Comparison of ENCODE assay signal across 19 cellular contexts in genomic region chr9:104078596-104078995, GRCh38. TPM values are rescaled to one million over a fixed set of nuclear protein-coding genes. Genes with fewer than 3 reads are reported as not detected.
DNase-seq lines count a peak whose midpoint lies in the region; ATAC-seq and TF ChIP-seq lines count a peak whose summit lies in the region.
"Had no signal": no experiment of that assay in that cellular context is flagged by ENCODE, and none has a peak within 500 bp of the region (broad histone marks: within the 10 kb centered on the region; RNA-seq: fewer than 3 reads in every experiment).

No MANE protein-coding gene starts in this region.

- no peaks in the 10 kb centered on the region for H3K36me3 ChIP-seq in Caco-2 (ENCODE audit: control insufficient read depth, insufficient read depth, low read length)
- H3K36me3 ChIP-seq in CD8-positive, alpha-beta T cell (ENCODE audit: insufficient read depth, low read length): no peaks in the 10 kb centered on the region
- H3K36me3 ChIP-seq in right atrium auricular region: no peaks in the 10 kb centered on the region
- H3K36me3 ChIP-seq: BLaER1 treated with 17β-estradiol and CSF1 and Interleukin-3, amounts not matched to agents 10 nM and 100 nM had no signal

- intact Hi-C loops in Caco-2 (cut with micrococcal nuclease; ENCODE audit: unreplicated experiment): loop anchor here (1.0 kb wide), 2 partner anchors 16 to 622 kb away; partner anchors contain the start of gene SMC2
- intact Hi-C loops in CD8-positive, alpha-beta T cell (cut with DNase I, micrococcal nuclease): no loop called here
- intact Hi-C loops in activated CD4-positive, alpha-beta memory T cell treated with anti-CD3 and anti-CD28 coated beads for 36 hours (cut with micrococcal nuclease): no loop called here

- no peaks in the 10 kb centered on the region for H3K27me3 Mint-ChIP-seq in Caco-2 (ENCODE audit: insufficient read depth, unreplicated experiment)
- peaks cover 24% of the 10 kb centered on the region for H3K27me3 Mint-ChIP-seq in CD8-positive, alpha-beta T cell (ENCODE audit: low read depth)
- H3K27me3 Mint-ChIP-seq in activated CD4-positive, alpha-beta memory T cell treated with anti-CD3 and anti-CD28 coated beads for 36 hours: peaks cover 26% of the 10 kb centered on the region

- CTCF ChIA-PET in Caco-2 (lab: Charles Lee): no interaction called here
- CTCF ChIA-PET in CD8-positive, alpha-beta T cell (lab: Charles Lee): interaction anchor here (1.0 to 1.2 kb wide), 2 partner anchors 12 to 15 kb away, joined by 4 to 5 read pairs; no protein-coding TSS in a partner anchor
- CTCF ChIA-PET in activated CD4-positive, alpha-beta memory T cell treated with anti-CD3 and anti-CD28 coated beads for 36 hours (lab: Charles Lee): no interaction called here

- no peak overlapping the region for H3K4me3 Mint-ChIP-seq in Caco-2 (ENCODE audit: unreplicated experiment)
- no peak overlapping the region for H3K4me3 Mint-ChIP-seq in CD8-positive, alpha-beta T cell
- no peak overlapping the region for H3K4me3 Mint-ChIP-seq in activated CD4-positive, alpha-beta memory T cell treated with anti-CD3 and anti-CD28 coated beads for 36 hours
- H3K4me3 Mint-ChIP-seq: B cell; CD4-positive, alpha-beta T cell; CD8-positive, alpha-beta memory T cell had no signal

- DNase-seq in Caco-2 (peak; percentile 64 to 75), NCI-H226 (peak; percentile 54), fibroblast of peridontal ligament (ENCODE audit: extremely low read depth) (peak; percentile 6), right atrium auricular region (ENCODE audit: low spot score) (no peak)
- no peak for DNase-seq in CD8-positive, alpha-beta T cell
- DNase-seq in stimulated activated CD4-positive, alpha-beta T cell treated with anti-CD3 and anti-CD28 coated beads, Interleukin-4, amount 100 ng/mL, for 24 hours: no peak
- no peak for DNase-seq in activated CD4-positive, alpha-beta memory T cell treated with anti-CD3 and anti-CD28 coated beads for 36 hours
- DNase-seq: 8988T; AML-193; Calu3; CD4-positive, alpha-beta T cell; CD8-positive, alpha-beta memory T cell; COR-L47; DMS79 treated with DMSO at 0.1 percent for 48 hours; GF-D8 had no signal

- no peaks in the 10 kb centered on the region for H3K36me3 Mint-ChIP-seq in Caco-2 (ENCODE audit: insufficient read depth, unreplicated experiment)
- H3K36me3 Mint-ChIP-seq in CD8-positive, alpha-beta T cell: peaks cover 2% of the 10 kb centered on the region
- H3K36me3 Mint-ChIP-seq in activated CD4-positive, alpha-beta memory T cell treated with anti-CD3 and anti-CD28 coated beads for 36 hours: peaks cover 3% of the 10 kb centered on the region

- H3K9me3 ChIP-seq in Caco-2: peaks cover 21% of the 10 kb centered on the region
- no peaks in the 10 kb centered on the region for H3K9me3 ChIP-seq in CD8-positive, alpha-beta T cell (ENCODE audit: low read length)
- H3K9me3 ChIP-seq in right atrium auricular region: no peaks in the 10 kb centered on the region

- peaks cover 24% of the 10 kb centered on the region for H3K9me3 Mint-ChIP-seq in Caco-2 (ENCODE audit: unreplicated experiment)
- H3K9me3 Mint-ChIP-seq in CD8-positive, alpha-beta T cell: peaks cover 9% of the 10 kb centered on the region
- peaks cover 15% of the 10 kb centered on the region for H3K9me3 Mint-ChIP-seq in activated CD4-positive, alpha-beta memory T cell treated with anti-CD3 and anti-CD28 coated beads for 36 hours

- peaks cover 39% of the 10 kb centered on the region for H3K4me1 ChIP-seq in Caco-2
- no peaks in the 10 kb centered on the region for H3K4me1 ChIP-seq in CD8-positive, alpha-beta T cell (ENCODE audit: insufficient read depth, low read length)
- H3K4me1 ChIP-seq in right atrium auricular region: no peaks in the 10 kb centered on the region

- ATAC-seq in CD8-positive, alpha-beta T cell: no peak
- ATAC-seq: A549 had no signal

- H3K27ac Mint-ChIP-seq in Caco-2 (ENCODE audit: unreplicated experiment): peak overlapping the region; percentile 48
- H3K27ac Mint-ChIP-seq in CD8-positive, alpha-beta T cell: no peak overlapping the region
- H3K27ac Mint-ChIP-seq in activated CD4-positive, alpha-beta memory T cell treated with anti-CD3 and anti-CD28 coated beads for 36 hours: no peak overlapping the region
- H3K27ac Mint-ChIP-seq: B cell; CD4-positive, alpha-beta T cell; CD8-positive, alpha-beta memory T cell had no signal

- H3K4me3 ChIP-seq in Caco-2 (ENCODE audit: low read depth, low read length) (no peak overlapping the region), right atrium auricular region (no peak overlapping the region)
- H3K4me3 ChIP-seq in CD8-positive, alpha-beta T cell (ENCODE audit: low read depth, low read length): no peak overlapping the region
- H3K4me3 ChIP-seq: A549; BLaER1 treated with 17β-estradiol and CSF1 and Interleukin-3, amounts not matched to agents 10 nM and 100 nM had no signal

- H3K27me3 ChIP-seq in Caco-2 (replicated peaks; ENCODE audit: control insufficient read depth, insufficient read depth, low read length) (no peaks in the 10 kb centered on the region), right atrium auricular region (no peaks in the 10 kb centered on the region)
- H3K27me3 ChIP-seq in CD8-positive, alpha-beta T cell (ENCODE audit: insufficient read depth, low read length): no peaks in the 10 kb centered on the region
- H3K27me3 ChIP-seq: BLaER1 treated with 17β-estradiol and CSF1 and Interleukin-3, amounts not matched to agents 10 nM and 100 nM had no signal

- no TSS peak for BruUV-seq in Caco-2 (replicated peaks; lab: Mats Ljungman, UMichigan)

- POLR2A ChIA-PET in Caco-2 (lab: Charles Lee): interaction anchor here (0.5 kb wide), 1 partner anchor 11 kb away, joined by 3 read pairs; no protein-coding TSS in a partner anchor
- POLR2A ChIA-PET in CD8-positive, alpha-beta T cell (lab: Charles Lee): no interaction called here
- POLR2A ChIA-PET in activated CD4-positive, alpha-beta memory T cell treated with anti-CD3 and anti-CD28 coated beads for 36 hours (lab: Charles Lee): no interaction called here

- TF ChIP-seq CTCF in Caco-2 (IDR thresholded peaks at IDR 0.05; ENCODE audit: insufficient read depth in 1 of 2, low read depth in 1 of 2, low read length in 1 of 2, severe bottlenecking in 1 of 2, unreplicated experiment in 1 of 2) (no peak), right atrium auricular region (IDR thresholded peaks at IDR 0.05) (no peak)
- TF ChIP-seq CTCF in CD8-positive, alpha-beta T cell (IDR thresholded peaks at IDR 0.05): no peak

- no peak overlapping the region for H3K27ac ChIP-seq in CD8-positive, alpha-beta T cell (ENCODE audit: low read depth, low read length)
- H3K27ac ChIP-seq in right atrium auricular region: no peak overlapping the region
- H3K27ac ChIP-seq: A549; BLaER1 treated with 17β-estradiol and CSF1 and Interleukin-3, amounts not matched to agents 10 nM and 100 nM; C4-2B had no signal

- no peaks in the 10 kb centered on the region for H3K4me1 Mint-ChIP-seq in Caco-2 (ENCODE audit: low read depth, unreplicated experiment)
- H3K4me1 Mint-ChIP-seq in CD8-positive, alpha-beta T cell (ENCODE audit: low read depth): no peaks in the 10 kb centered on the region
- no peaks in the 10 kb centered on the region for H3K4me1 Mint-ChIP-seq in activated CD4-positive, alpha-beta memory T cell treated with anti-CD3 and anti-CD28 coated beads for 36 hours (ENCODE audit: low read depth)
- H3K4me1 Mint-ChIP-seq: CD8-positive, alpha-beta memory T cell had no signal

RNA-seq across cellular contexts. Expression of gene SMC2, which starts 15.5 kb away (rescaled TPM):
- total RNA-seq in Caco-2 (2022) (36.4 and 37.4 TPM in 2 replicates), right atrium auricular region (10 to 100 TPM in 1 of 2 donors, 1 to 10 TPM in 1; 6.2 to 14.5 TPM)
- 1 to 10 TPM; 1.9 to 2.0 TPM for total RNA-seq in CD8-positive, alpha-beta T cell
- 10 to 100 TPM; 61.0 to 61.9 TPM for total RNA-seq in activated CD4-positive, alpha-beta memory T cell treated with anti-CD3 and anti-CD28 coated beads for 36 hours

Comparison
In these comparisons a context has a peak if more than half of its experiments do, and no peak if none do; other contexts are left out.
1. DNase-seq: peak in Caco-2 (2 of 2), NCI-H226 (single experiment) and fibroblast of peridontal ligament (single experiment); none in CD8-positive, alpha-beta T cell (0 of 7), right atrium auricular region (single experiment), stimulated activated CD4-positive, alpha-beta T cell treated with anti-CD3 and anti-CD28 coated beads, Interleukin-4, amount 100 ng/mL, for 24 hours (single experiment) and activated CD4-positive, alpha-beta memory T cell treated with anti-CD3 and anti-CD28 coated beads for 36 hours (single experiment).